18 cellular contexts compared by ENCODE assay signal in the genomic region with DNA sequence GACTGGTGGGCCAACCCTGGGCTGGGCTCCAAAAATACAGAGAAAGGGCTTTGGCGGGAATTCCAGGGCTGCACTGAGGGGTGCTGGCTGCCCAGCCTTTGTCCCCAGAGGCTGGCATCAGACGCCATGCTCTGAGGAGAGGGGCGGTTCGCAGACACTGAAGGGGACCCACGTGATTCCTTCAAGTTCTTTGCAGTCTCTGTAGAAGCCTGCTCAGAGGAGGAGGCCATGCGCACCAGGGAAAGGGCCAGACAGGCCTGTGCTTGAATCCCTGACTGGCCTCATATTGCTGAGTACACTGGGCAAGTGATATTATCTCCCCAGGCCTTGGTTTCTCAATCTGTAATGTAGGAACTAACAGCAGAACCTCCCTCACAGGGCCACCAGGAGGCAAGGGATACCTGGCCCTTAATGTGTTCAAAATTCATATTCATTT.
A peak's percentile ranks its signal among the peaks of the same experiment; 100 is the strongest.
DNase-seq lines count a peak whose midpoint lies in the region; ATAC-seq and TF ChIP-seq lines count a peak whose summit lies in the region.
"Had no signal": no experiment of that assay in that cellular context is flagged by ENCODE, and none has a peak within 500 bp of the region (broad histone marks: within the 10 kb centered on the region; RNA-seq: fewer than 3 reads in every experiment).

No MANE protein-coding gene starts in this region.

- RAD21 ChIA-PET in HCT116 (lab: Charles Lee; ENCODE audit: low non-redundant PET in 1 of 2, low total read pairs in 2 of 2, uncharacterized antibody in 2 of 2, unreplicated experiment in 2 of 2) = no interaction called here

- ATAC-seq in HCT116 = no peak
- no peak for ATAC-seq in HG03045 (IDR thresholded peaks at IDR 0.05; ENCODE audit: unreplicated experiment)
- no peak for ATAC-seq in GM19455 (IDR thresholded peaks at IDR 0.05; ENCODE audit: unreplicated experiment)
- ATAC-seq: stimulated activated memory B cell treated with anti-CD40 and anti-IgM and Interleukin-4, amounts not matched to agents 10 μg/mL and 1 μg/mL and 100 μg/mL, for 72 hours had no signal

- 13% methylated on average over 6 of the region's 6 CpGs for WGBS in mammary epithelial cell (ENCODE audit: low coverage, missing lambda C conversion rate)
- WGBS in transverse colon (ENCODE audit: low coverage in 1 of 2), 2 donors = 82% methylated on average over 6 of the region's 6 CpGs; no CpG with 5 or more reads in 1 of the 2 donors

- TF ChIP-seq CTCF in HCT116 (IDR thresholded peaks at IDR 0.05 in 2 of 3, conservative IDR thresholded peaks at IDR 0.05 in 1 of 3; ENCODE audit: borderline replicate concordance in 1 of 3, insufficient read depth in 1 of 3, low read depth in 2 of 3, low read length in 2 of 3) = 0 out of 6 replicates have a peak, but pooled peaks of 2 of the 3 experiments have one; percentile 3 to 11
- peak; percentile 35 to 65 for TF ChIP-seq CTCF in mammary epithelial cell (conservative IDR thresholded peaks at IDR 0.05 in 1 of 2, IDR thresholded peaks at IDR 0.05 in 1 of 2; ENCODE audit: extremely low read depth in 1 of 2, insufficient read depth in 1 of 2, low read depth in 1 of 2, low read length in 2 of 2)
- TF ChIP-seq CTCF in transverse colon (IDR thresholded peaks at IDR 0.05) = no peak

- H3K9ac ChIP-seq in HCT116 (ENCODE audit: low read length) = peak overlapping the region; percentile 59; the same call in 1 of the 2 replicates
- H3K9ac ChIP-seq in mammary epithelial cell (ENCODE audit: insufficient read depth, low read length) = no peak overlapping the region

- TF ChIP-seq POLR2A in HCT116 (IDR thresholded peaks at IDR 0.05; ENCODE audit: borderline replicate concordance, extremely low read depth, insufficient read depth, insufficient read length) = no peak
- TF ChIP-seq POLR2A in transverse colon (IDR thresholded peaks at IDR 0.05) = no peak

- no TSS peak for BruUV-seq in HCT116 (replicated peaks; lab: Mats Ljungman, UMichigan)
- no TSS peak for BruUV-seq in mammary epithelial cell (replicated peaks; lab: Mats Ljungman, UMichigan)

- H3K36me3 ChIP-seq in HCT116 (ENCODE audit: control insufficient read depth in 1 of 2, insufficient read depth in 2 of 2, low read length in 2 of 2) = no peaks in the 10 kb centered on the region
- H3K36me3 ChIP-seq in mammary epithelial cell (ENCODE audit: insufficient read depth, low read length) = no peaks in the 10 kb centered on the region
- H3K36me3 ChIP-seq in transverse colon = no peaks in the 10 kb centered on the region
- H3K36me3 ChIP-seq: cardiac muscle cell, HAP-1, uterus had no signal

- POLR2A ChIA-PET in HCT116 (lab: Charles Lee) = no interaction called here

- peaks cover 77 to 95% of the 10 kb centered on the region in 2 experiments for H3K4me1 ChIP-seq in HCT116 (ENCODE audit: control insufficient read depth in 1 of 2, insufficient read depth in 2 of 2, low read length in 2 of 2)
- peaks cover 76% of the 10 kb centered on the region for H3K4me1 ChIP-seq in mammary epithelial cell (ENCODE audit: insufficient read depth, low read length)
- H3K4me1 ChIP-seq in transverse colon = peaks cover 0 to 21% (median 7%) of the 10 kb centered on the region in 4 donors
- H3K4me1 ChIP-seq: HAP-1, uterus had no signal

- CTCF ChIA-PET in HCT116 (lab: Charles Lee) = no interaction called here
- CTCF ChIA-PET in mammary epithelial cell (lab: Charles Lee; ENCODE audit: low non-redundant PET) = no interaction called here

- TF ChIP-seq RAD21 in HCT116 (IDR thresholded peaks at IDR 0.05; ENCODE audit: low read depth) = no peak

- no peak overlapping the region for H3K4me3 ChIP-seq in HCT116 (replicated peaks in 1 of 2; ENCODE audit: low read depth in 1 of 2, low read length in 2 of 2)
- H3K4me3 ChIP-seq in mammary epithelial cell (replicated peaks in 1 of 3; ENCODE audit: insufficient read depth in 1 of 3, low read depth in 2 of 3, low read length in 3 of 3) = no peak overlapping the region
- H3K4me3 ChIP-seq in transverse colon = no peak overlapping the region
- H3K4me3 ChIP-seq: cardiac muscle cell, HAP-1, uterus had no signal

- H3K9me2 ChIP-seq in HCT116 (ENCODE audit: insufficient read depth) = no peaks in the 10 kb centered on the region

- dilution Hi-C loops in mammary epithelial cell (cut with HindIII; ENCODE audit: low sequenced_read_pairs) = no loop called here

- no peak overlapping the region for H3K27ac ChIP-seq in HCT116 (ENCODE audit: low read depth, low read length)
- H3K27ac ChIP-seq in mammary epithelial cell (ENCODE audit: insufficient read depth, low read depth, low read length) = peak overlapping the region; percentile 2
- no peak overlapping the region for H3K27ac ChIP-seq in transverse colon
- H3K27ac ChIP-seq: uterus had no signal

- H3K9me3 ChIP-seq in HCT116 (ENCODE audit: control insufficient read depth in 1 of 2, insufficient read depth in 1 of 2, low read depth in 1 of 2, low read length in 2 of 2) (no peaks in the 10 kb centered on the region), mammary epithelial cell (replicated peaks; ENCODE audit: insufficient read depth, low read length) (no peaks in the 10 kb centered on the region), transverse colon (no peaks in the 10 kb centered on the region)
- H3K9me3 ChIP-seq: Caco-2, HAP-1, uterus had no signal

- no peaks in the 10 kb centered on the region for H3K79me2 ChIP-seq in HCT116 (ENCODE audit: insufficient read depth, low read length)
- H3K79me2 ChIP-seq in mammary epithelial cell (ENCODE audit: insufficient read depth, low read length) = no peaks in the 10 kb centered on the region

- in situ Hi-C loops in mammary epithelial cell (cut with MboI; ENCODE audit: low sequenced_read_pairs in 2 of 2) (no loop called here), transverse colon (cut with MboI; ENCODE audit: low pct_ligation_motif_present in 1 of 4, low pct_unique_long_range_greater_than_20kb in 1 of 4, low sequenced_read_pairs in 3 of 4) (no loop called here)

- H4K20me1 ChIP-seq in HCT116 (ENCODE audit: insufficient read depth) = no peaks in the 10 kb centered on the region
- no peaks in the 10 kb centered on the region for H4K20me1 ChIP-seq in mammary epithelial cell (ENCODE audit: insufficient read depth, low read length)

- H2AFZ ChIP-seq in HCT116 (ENCODE audit: low read depth, low read length, poor library complexity, severe bottlenecking) (no peak overlapping the region), mammary epithelial cell (ENCODE audit: low read depth, low read length) (peak overlapping the region; percentile 80)

- intact Hi-C loops in HCT116 (cut with micrococcal nuclease) = no loop called here
- intact Hi-C loops in mammary epithelial cell (cut with micrococcal nuclease) = loop anchor here (5.0 kb wide), 1 partner anchor 47 kb away; no protein-coding TSS in a partner anchor
- intact Hi-C loops in transverse colon (cut with DNase I; ENCODE audit: low total_unique reads) = no loop called here

- H3K4me2 ChIP-seq in HCT116 (ENCODE audit: low read length) (peak overlapping the region; percentile 78; the same call in 1 of the 2 replicates), mammary epithelial cell (ENCODE audit: insufficient read depth, low read depth, low read length) (no peak overlapping the region)

- H3K27me3 ChIP-seq in HCT116 (ENCODE audit: insufficient read depth, low read length) = no peaks in the 10 kb centered on the region
- H3K27me3 ChIP-seq in mammary epithelial cell (ENCODE audit: insufficient read depth, low read length) = no peaks in the 10 kb centered on the region
- H3K27me3 ChIP-seq in transverse colon = no peaks in the 10 kb centered on the region
- H3K27me3 ChIP-seq: cardiac muscle cell, uterus had no signal

- DNase-seq in HCT116 (ENCODE audit: low read depth, low spot score) = no peak
- DNase-seq in mammary epithelial cell = peak; percentile 89
- peak; percentile 34 to 40 for DNase-seq in hippocampal formation (lab: John Stamatoyannopoulos, UW)
- peak; percentile 60 for DNase-seq in putamen (ENCODE audit: low spot score)
- no peak for DNase-seq in activated CD8-positive, alpha-beta memory T cell treated with anti-CD3 and anti-CD28 coated beads for 24 hours
- DNase-seq in transverse colon = no peak
- DNase-seq: activated CD4-positive, CD25-positive, alpha-beta regulatory T cell treated with anti-CD3 and anti-CD28 coated beads, Interleukin-2, amount 50 U/mL, for 72 hours; Caco-2; immature natural killer cell; NCI-H2081; SHP77; small intestine; uterus had no signal

- no peak for TF ChIP-seq EP300 in transverse colon (IDR thresholded peaks at IDR 0.05; ENCODE audit: low read depth)

TF ChIP-seq in HCT116, 20 proteins besides CTCF, POLR2A, EP300 and RAD21 (continues in another document):
- TF ChIP-seq YY1 (IDR thresholded peaks at IDR 0.05; ENCODE audit: extremely low read depth, insufficient replicate concordance, low read depth, low read length) (no peak), CEBPB (IDR thresholded peaks at IDR 0.05; ENCODE audit: low read depth) (no peak), EZH2phosphoT487 (IDR thresholded peaks at IDR 0.05; ENCODE audit: borderline replicate concordance) (no peak), EGR1 (IDR thresholded peaks at IDR 0.05; ENCODE audit: low read depth) (no peak), ZFX (IDR thresholded peaks at IDR 0.05) (no peak), ELF1 (IDR thresholded peaks at IDR 0.05; ENCODE audit: borderline replicate concordance, low read depth) (no peak), POLR2AphosphoS5 (IDR thresholded peaks at IDR 0.05; ENCODE audit: low read depth, low read length) (no peak)
- TF ChIP-seq, protein P1, sequence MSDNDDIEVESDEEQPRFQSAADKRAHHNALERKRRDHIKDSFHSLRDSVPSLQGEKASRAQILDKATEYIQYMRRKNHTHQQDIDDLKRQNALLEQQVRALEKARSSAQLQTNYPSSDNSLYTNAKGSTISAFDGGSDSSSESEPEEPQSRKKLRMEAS (IDR thresholded peaks at IDR 0.05) = no peak

Comparison
In these comparisons a context has a peak if more than half of its experiments do, and no peak if none do; other contexts are left out.
1. DNase-seq: peak in mammary epithelial cell (single experiment), hippocampal formation (2 of 2) and putamen (single experiment); none in HCT116 (single experiment), activated CD8-positive, alpha-beta memory T cell treated with anti-CD3 and anti-CD28 coated beads for 24 hours (single experiment) and transverse colon (single experiment).
2. CTCF ChIP-seq: peak in HCT116 (2 of 3) and mammary epithelial cell (2 of 2); none in transverse colon (0 of 5).